6 cellular contexts compared by ENCODE assay signal in the genomic region with DNA sequence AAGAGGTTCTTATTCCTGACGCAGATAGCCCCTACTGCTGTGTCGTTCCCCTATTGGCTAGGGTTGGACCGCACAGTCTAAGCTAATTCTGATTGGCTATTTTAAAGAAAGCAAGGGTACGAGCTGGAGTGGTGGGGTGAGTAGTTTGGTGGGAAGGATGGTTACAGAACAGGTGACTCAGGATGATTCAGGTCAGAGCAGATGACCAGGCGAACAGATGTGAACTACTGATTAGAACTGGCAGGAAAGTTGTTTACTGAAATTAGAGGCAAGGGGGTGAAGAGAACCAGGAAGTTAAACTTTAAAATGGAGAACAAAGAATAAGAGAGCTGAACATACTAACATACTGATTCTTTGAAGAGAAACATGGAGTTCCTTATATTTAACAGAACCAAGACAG. TPM values are rescaled to one million over a fixed set of nuclear protein-coding genes. Genes with fewer than 3 reads are reported as not detected.
"Had no signal": no experiment of that assay in that cellular context is flagged by ENCODE, and none has a peak within 500 bp of the region (broad histone marks: within the 10 kb centered on the region; RNA-seq: fewer than 3 reads in every experiment).

No MANE protein-coding gene starts in this region.

RNA-seq across cellular contexts. Expression of a gene that starts 56.6 kb away (rescaled TPM):
- total RNA-seq: GM23248, GM23338, H1, H4, H9, HFFc6 had no signal
- polyA plus RNA-seq: GM23248, H1 had no signal
